In genomic region chr3:154666542-154666941, GRCh38 we compare ENCODE assay signal across 26 cellular contexts.
DNase-seq lines count a peak whose midpoint lies in the region; ATAC-seq, FAIRE-seq and TF ChIP-seq lines count a peak whose summit lies in the region.
"Had no signal": no experiment of that assay in that cellular context is flagged by ENCODE, and none has a peak within 500 bp of the region (broad histone marks: within the 10 kb centered on the region; RNA-seq: fewer than 3 reads in every experiment).

No MANE protein-coding gene starts in this region.

- ATAC-seq in stimulated activated effector memory CD8-positive, alpha-beta T cell treated with anti-CD3 and anti-CD28 coated beads, Interleukin-12 subunit alpha, Interleukin-12 subunit beta, amount 100 ng/mL, for 72 hours = peak; percentile 40
- ATAC-seq: GM12878 had no signal

- intact Hi-C loops in kidney (cut with DNase I) (no loop called here), stomach (cut with DNase I; ENCODE audit: low total_unique reads) (no loop called here)

- H3K9me3 Mint-ChIP-seq in stimulated activated effector memory CD8-positive, alpha-beta T cell treated with anti-CD3 and anti-CD28 coated beads, Interleukin-12 subunit alpha, Interleukin-12 subunit beta, amount 100 ng/mL, for 72 hours = peaks cover 15% of the 10 kb centered on the region
- no peaks in the 10 kb centered on the region for H3K9me3 Mint-ChIP-seq in chondrocyte (ENCODE audit: low read depth)

- TF ChIP-seq CTCF in kidney (IDR thresholded peaks at IDR 0.05; ENCODE audit: borderline replicate concordance, extremely low read depth, insufficient read depth) (no peak), chondrocyte (IDR thresholded peaks at IDR 0.05) (no peak), stomach (IDR thresholded peaks at IDR 0.05) (no peak)

- H3K9me3 ChIP-seq in kidney (ENCODE audit: control insufficient read depth in 1 of 2, low read length in 2 of 2) (no peaks in the 10 kb centered on the region), stomach (no peaks in the 10 kb centered on the region)
- H3K9me3 ChIP-seq: BE2C, BLaER1 had no signal

- no peak overlapping the region for H3K9ac ChIP-seq in kidney (ENCODE audit: low read length in 2 of 2)
- H3K9ac ChIP-seq: BLaER1 had no signal

- no peak for TF ChIP-seq POLR2A in stomach (IDR thresholded peaks at IDR 0.05)

- H3K4me3 ChIP-seq in kidney (ENCODE audit: low read length in 2 of 2) (no peak overlapping the region), stomach (no peak overlapping the region)
- H3K4me3 ChIP-seq: BLaER1, GM12878 had no signal

- H3K27ac ChIP-seq in kidney (ENCODE audit: low read depth in 2 of 2, low read length in 2 of 2) = no peak overlapping the region
- H3K27ac ChIP-seq in stomach = no peak overlapping the region
- H3K27ac ChIP-seq: BLaER1 had no signal

- no peak for TF ChIP-seq EP300 in stomach (IDR thresholded peaks at IDR 0.05)

- H3K27ac Mint-ChIP-seq in stimulated activated effector memory CD8-positive, alpha-beta T cell treated with anti-CD3 and anti-CD28 coated beads, Interleukin-12 subunit alpha, Interleukin-12 subunit beta, amount 100 ng/mL, for 72 hours = no peak overlapping the region
- H3K27ac Mint-ChIP-seq in chondrocyte (ENCODE audit: unreplicated experiment) = no peak overlapping the region
- H3K27ac Mint-ChIP-seq: CD14-positive monocyte; CD4-positive, alpha-beta memory T cell; CD4-positive, CD25-positive, alpha-beta regulatory T cell; CD8-positive, alpha-beta memory T cell had no signal

- H3K4me1 ChIP-seq in kidney (ENCODE audit: control insufficient read depth in 1 of 2, insufficient read depth in 1 of 2, low read depth in 1 of 2, low read length in 2 of 2) = no peaks in the 10 kb centered on the region
- no peaks in the 10 kb centered on the region for H3K4me1 ChIP-seq in stomach
- H3K4me1 ChIP-seq: BE2C, BLaER1 had no signal

- 86 to 94% (median 93%) methylated on average over 3 of the region's 3 CpGs for WGBS in stomach, 5 donors

- H3K36me3 ChIP-seq in kidney (ENCODE audit: control insufficient read depth in 1 of 2, insufficient read depth in 2 of 2, low read length in 2 of 2) = no peaks in the 10 kb centered on the region
- no peaks in the 10 kb centered on the region for H3K36me3 ChIP-seq in stomach
- H3K36me3 ChIP-seq: BE2C, BLaER1 had no signal

- peak; percentile 44 for DNase-seq in kidney
- DNase-seq in stimulated activated effector memory CD8-positive, alpha-beta T cell treated with anti-CD3 and anti-CD28 coated beads, Interleukin-12 subunit alpha, Interleukin-12 subunit beta, amount 100 ng/mL, for 72 hours (ENCODE audit: low spot score in 2 of 2) = no peak
- DNase-seq in chondrocyte (ENCODE audit: low spot score) = no peak
- DNase-seq in stomach = no peak
- no peak for DNase-seq in NCI-H1694 treated with DMSO at 0.1 percent for 48 hours (lab: John Stamatoyannopoulos, UW)
- DNase-seq: 8988T; ACHN; BE2C; C1 segment of cervical spinal cord; CD4-positive, alpha-beta memory T cell; CD4-positive, CD25-positive, alpha-beta regulatory T cell; CD8-positive, alpha-beta memory T cell; COR-L47; DMS 273 treated with DMSO at 0.1 percent for 48 hours; DMS153; DMS53; DMS79; DND-41; EL; GDM1 had no signal

- no peaks in the 10 kb centered on the region for H3K27me3 ChIP-seq in stomach
- H3K27me3 ChIP-seq: BE2C, BLaER1 had no signal

- H3K4me3 Mint-ChIP-seq in stimulated activated effector memory CD8-positive, alpha-beta T cell treated with anti-CD3 and anti-CD28 coated beads, Interleukin-12 subunit alpha, Interleukin-12 subunit beta, amount 100 ng/mL, for 72 hours = no peak overlapping the region
- H3K4me3 Mint-ChIP-seq in chondrocyte (ENCODE audit: unreplicated experiment) = no peak overlapping the region
- H3K4me3 Mint-ChIP-seq: CD14-positive monocyte; CD4-positive, alpha-beta memory T cell; CD4-positive, CD25-positive, alpha-beta regulatory T cell; CD8-positive, alpha-beta memory T cell had no signal

- H3K4me1 Mint-ChIP-seq in stimulated activated effector memory CD8-positive, alpha-beta T cell treated with anti-CD3 and anti-CD28 coated beads, Interleukin-12 subunit alpha, Interleukin-12 subunit beta, amount 100 ng/mL, for 72 hours = no peaks in the 10 kb centered on the region
- no peaks in the 10 kb centered on the region for H3K4me1 Mint-ChIP-seq in chondrocyte (ENCODE audit: low read depth)
- H3K4me1 Mint-ChIP-seq: CD4-positive, alpha-beta memory T cell; CD4-positive, CD25-positive, alpha-beta regulatory T cell; CD8-positive, alpha-beta memory T cell had no signal

- no peaks in the 10 kb centered on the region for H3K36me3 Mint-ChIP-seq in stimulated activated effector memory CD8-positive, alpha-beta T cell treated with anti-CD3 and anti-CD28 coated beads, Interleukin-12 subunit alpha, Interleukin-12 subunit beta, amount 100 ng/mL, for 72 hours
- H3K36me3 Mint-ChIP-seq in chondrocyte (ENCODE audit: low read depth) = no peaks in the 10 kb centered on the region
- H3K36me3 Mint-ChIP-seq: CD14-positive monocyte; CD4-positive, alpha-beta memory T cell; CD4-positive, CD25-positive, alpha-beta regulatory T cell; CD8-positive, alpha-beta memory T cell had no signal

- peaks cover 7% of the 10 kb centered on the region for H3K27me3 Mint-ChIP-seq in chondrocyte (ENCODE audit: low read depth)
- H3K27me3 Mint-ChIP-seq: CD4-positive, alpha-beta memory T cell; CD4-positive, CD25-positive, alpha-beta regulatory T cell; CD8-positive, alpha-beta memory T cell had no signal

- no peak for FAIRE-seq in kidney (lab: Jason Lieb, UNC)
- FAIRE-seq: A204.1, GM12878, GM12892, GM18507 had no signal
